18 cellular contexts compared by ENCODE assay signal in genomic region chr2:155689791-155690190, GRCh38.
A peak's percentile ranks its signal among the peaks of the same experiment; 100 is the strongest.
DNase-seq lines count a peak whose midpoint lies in the region; ATAC-seq and TF ChIP-seq lines count a peak whose summit lies in the region.
"Had no signal": no experiment of that assay in that cellular context is flagged by ENCODE, and none has a peak within 500 bp of the region (broad histone marks: within the 10 kb centered on the region; RNA-seq: fewer than 3 reads in every experiment).

No MANE protein-coding gene starts in this region.

- no peaks in the 10 kb centered on the region for H3K36me3 Mint-ChIP-seq in naive thymus-derived CD4-positive, alpha-beta T cell
- H3K36me3 Mint-ChIP-seq: CD4-positive, alpha-beta memory T cell had no signal

- H3K27me3 ChIP-seq in dorsolateral prefrontal cortex = no peaks in the 10 kb centered on the region
- H3K27me3 ChIP-seq in layer of hippocampus (ENCODE audit: control insufficient read depth, insufficient read depth, low read length) = no peaks in the 10 kb centered on the region
- no peaks in the 10 kb centered on the region for H3K27me3 ChIP-seq in naive thymus-derived CD4-positive, alpha-beta T cell (ENCODE audit: control insufficient read depth in 2 of 2, insufficient read depth in 2 of 2, low read length in 2 of 2)
- H3K27me3 ChIP-seq: BLaER1 had no signal

- intact Hi-C loops in dorsolateral prefrontal cortex (cut with DNase I) = no loop called here
- intact Hi-C loops in naive thymus-derived CD4-positive, alpha-beta T cell (cut with micrococcal nuclease) = no loop called here

- no peaks in the 10 kb centered on the region for H3K4me1 ChIP-seq in naive thymus-derived CD4-positive, alpha-beta T cell (ENCODE audit: control insufficient read depth in 2 of 2, insufficient read depth in 2 of 2, low read length in 2 of 2)
- H3K4me1 ChIP-seq: A549, BLaER1 had no signal

- no peak overlapping the region for H3K4me3 Mint-ChIP-seq in naive thymus-derived CD4-positive, alpha-beta T cell
- H3K4me3 Mint-ChIP-seq: CD4-positive, alpha-beta memory T cell had no signal

- H3K27me3 Mint-ChIP-seq in naive thymus-derived CD4-positive, alpha-beta T cell = no peaks in the 10 kb centered on the region
- H3K27me3 Mint-ChIP-seq: CD4-positive, alpha-beta memory T cell had no signal

- CTCF ChIA-PET in naive thymus-derived CD4-positive, alpha-beta T cell (lab: Charles Lee) = no interaction called here

- no peaks in the 10 kb centered on the region for H3K4me1 Mint-ChIP-seq in naive thymus-derived CD4-positive, alpha-beta T cell
- H3K4me1 Mint-ChIP-seq: CD4-positive, alpha-beta memory T cell had no signal

- H3K27ac ChIP-seq in dorsolateral prefrontal cortex = peak overlapping the region in 56 of 59 donors; percentile 12 to 92 (median 70)
- peak overlapping the region; percentile 23 for H3K27ac ChIP-seq in layer of hippocampus (ENCODE audit: low read depth, low read length)
- no peak overlapping the region for H3K27ac ChIP-seq in naive thymus-derived CD4-positive, alpha-beta T cell (ENCODE audit: low read depth, low read length)
- H3K27ac ChIP-seq: A549, BLaER1, PC-9 had no signal

- POLR2A ChIA-PET in naive thymus-derived CD4-positive, alpha-beta T cell (lab: Charles Lee) = no interaction called here

- peak; percentile 9 for DNase-seq in NCI-H526 treated with DMSO at 0.1 percent for 48 hours (lab: John Stamatoyannopoulos, UW)
- DNase-seq in dorsolateral prefrontal cortex = no peak
- DNase-seq in superior temporal gyrus (ENCODE audit: extremely low spot score) = peak; percentile 87
- DNase-seq in naive thymus-derived CD4-positive, alpha-beta T cell = no peak
- DNase-seq: Calu3; CD4-positive, alpha-beta memory T cell; DMS53; KG1; NCI-H1436; NCI-H1930; NCI-H345; NCI-H524 treated with DMSO at 0.1 percent for 48 hours; PC-9 had no signal

- no peaks in the 10 kb centered on the region for H3K9me3 ChIP-seq in naive thymus-derived CD4-positive, alpha-beta T cell (ENCODE audit: control insufficient read depth in 2 of 3, low read length in 3 of 3)
- H3K9me3 ChIP-seq: A549, BLaER1 had no signal

- H3K27ac Mint-ChIP-seq in naive thymus-derived CD4-positive, alpha-beta T cell = no peak overlapping the region
- H3K27ac Mint-ChIP-seq: CD4-positive, alpha-beta memory T cell had no signal

- peaks cover 0 to 2% (median 0%) of the 10 kb centered on the region in 11 donors for H3K9me3 Mint-ChIP-seq in naive thymus-derived CD4-positive, alpha-beta T cell
- H3K9me3 Mint-ChIP-seq: CD4-positive, alpha-beta memory T cell had no signal

- ATAC-seq in HG03159 (IDR thresholded peaks at IDR 0.05; ENCODE audit: unreplicated experiment) (no peak), HG03571 (IDR thresholded peaks at IDR 0.05; ENCODE audit: unreplicated experiment) (no peak)
- ATAC-seq in naive thymus-derived CD4-positive, alpha-beta T cell = no peak
- ATAC-seq: A549 had no signal

- TF ChIP-seq CTCF in dorsolateral prefrontal cortex (IDR thresholded peaks at IDR 0.05 in 54 of 56, conservative IDR thresholded peaks at IDR 0.05 in 2 of 56; ENCODE audit: low read depth in 1 of 56, partially characterized antibody in 56 of 56) = peak in 1 of 56 donors; percentile 20

- H3K36me3 ChIP-seq in naive thymus-derived CD4-positive, alpha-beta T cell (ENCODE audit: control insufficient read depth in 2 of 3, insufficient read depth in 3 of 3, low read length in 3 of 3) = no peaks in the 10 kb centered on the region
- H3K36me3 ChIP-seq: BLaER1 had no signal

- H3K4me3 ChIP-seq in dorsolateral prefrontal cortex = peak overlapping the region in 20 of 59 donors; percentile 1 to 46 (median 16)
- no peak overlapping the region for H3K4me3 ChIP-seq in naive thymus-derived CD4-positive, alpha-beta T cell (ENCODE audit: low read length)
- H3K4me3 ChIP-seq: A549, BLaER1, PC-9 had no signal

Comparison
In these comparisons a context has a peak if more than half of its experiments do, and no peak if none do; other contexts are left out.
1. DNase-seq: peak in NCI-H526 treated with DMSO at 0.1 percent for 48 hours (single experiment) and superior temporal gyrus (single experiment); none in dorsolateral prefrontal cortex (0 of 10) and naive thymus-derived CD4-positive, alpha-beta T cell (0 of 9).